ENCODE assay signal across 8 cellular contexts in the genomic region with DNA sequence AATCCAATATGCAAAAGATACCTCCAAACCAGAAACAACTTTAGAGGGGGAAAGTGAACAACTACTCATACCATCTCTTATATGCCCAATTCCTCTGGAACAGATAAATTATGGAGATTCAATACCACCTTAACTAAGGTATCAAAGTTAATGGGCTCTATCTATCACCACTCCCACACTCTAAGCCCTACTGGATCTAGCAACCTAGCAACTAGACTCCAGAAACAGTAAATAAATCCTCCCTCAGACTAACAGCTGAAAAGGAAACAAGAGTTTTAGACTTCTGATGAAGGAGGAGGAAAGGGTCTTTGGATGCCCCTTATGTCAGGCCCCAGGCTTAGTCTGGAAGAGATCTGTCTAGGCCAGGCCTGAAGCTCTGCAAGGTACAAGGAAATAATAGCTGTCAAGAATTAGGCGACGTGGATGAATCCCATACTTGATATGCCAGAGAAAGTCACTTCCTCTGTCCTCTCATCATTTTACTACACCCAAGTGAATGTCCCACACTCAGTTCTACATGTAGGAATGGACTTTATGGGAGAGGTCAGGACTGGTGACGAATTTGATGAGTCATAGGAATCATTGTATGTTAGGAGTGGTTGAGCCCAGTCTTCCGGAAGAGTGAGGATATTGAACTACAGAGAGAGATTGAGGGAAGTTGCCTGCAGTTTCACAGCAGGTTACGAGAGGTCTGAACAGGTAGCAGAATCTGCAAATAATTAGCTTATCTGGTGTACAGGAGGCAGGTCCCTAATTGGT.
DNase-seq lines count a peak whose midpoint lies in the region; ATAC-seq and TF ChIP-seq lines count a peak whose summit lies in the region.

No MANE protein-coding gene starts in this region.

- H3K9me3 ChIP-seq in GM23248 (ENCODE audit: low read depth) (no peaks in the 10 kb centered on the region), heart right ventricle (no peaks in the 10 kb centered on the region)

- peaks cover 58% of the 10 kb centered on the region for H3K4me1 Mint-ChIP-seq in stimulated activated effector memory CD8-positive, alpha-beta T cell treated with anti-CD3 and anti-CD28 coated beads, Interleukin-12 subunit alpha, Interleukin-12 subunit beta, amount 100 ng/mL, for 72 hours

- H3K79me2 ChIP-seq in GM23248 (ENCODE audit: insufficient read depth): peaks cover 95% of the 10 kb centered on the region

- DNase-seq in GM23248 (peak; percentile 94), heart right ventricle (no peak), SKM-1 treated with dmso at 0.1 percent for 144 hours (lab: John Stamatoyannopoulos, UW; ENCODE audit: unreplicated experiment) (no peak), NCI-H1694 (lab: John Stamatoyannopoulos, UW) (no peak), GM10248 (ENCODE audit: extremely low spot score) (no peak)
- DNase-seq in stimulated activated effector memory CD8-positive, alpha-beta T cell treated with anti-CD3 and anti-CD28 coated beads, Interleukin-12 subunit alpha, Interleukin-12 subunit beta, amount 100 ng/mL, for 72 hours (ENCODE audit: low spot score in 2 of 2): no peak

- no peak overlapping the region for H3K4me3 Mint-ChIP-seq in stimulated activated effector memory CD8-positive, alpha-beta T cell treated with anti-CD3 and anti-CD28 coated beads, Interleukin-12 subunit alpha, Interleukin-12 subunit beta, amount 100 ng/mL, for 72 hours

- H3K27ac Mint-ChIP-seq in stimulated activated effector memory CD8-positive, alpha-beta T cell treated with anti-CD3 and anti-CD28 coated beads, Interleukin-12 subunit alpha, Interleukin-12 subunit beta, amount 100 ng/mL, for 72 hours: peak overlapping the region; percentile 1

- intact Hi-C loops in heart right ventricle (cut with DNase I): loop anchor here in 5 of 10 donors (5.0 to 10.0 kb wide), 5 partner anchors 88 to 341 kb away; no protein-coding TSS in a partner anchor

- H3K36me3 ChIP-seq in GM23248 (ENCODE audit: low read depth) (no peaks in the 10 kb centered on the region), heart right ventricle (no peaks in the 10 kb centered on the region)

- no peak overlapping the region for H2AFZ ChIP-seq in GM23248

- peaks cover 11% of the 10 kb centered on the region for H3K4me1 ChIP-seq in GM23248 (ENCODE audit: insufficient read depth)
- H3K4me1 ChIP-seq in heart right ventricle: peaks cover 10 to 91% (median 86%) of the 10 kb centered on the region in 9 donors

- no peaks in the 10 kb centered on the region for H4K20me1 ChIP-seq in GM23248 (ENCODE audit: insufficient read depth)

- no peaks in the 10 kb centered on the region for H3K9me2 ChIP-seq in GM23248 (ENCODE audit: insufficient read depth)

- TF ChIP-seq CTCF in heart right ventricle (IDR thresholded peaks at IDR 0.05): no peak
- TF ChIP-seq CTCF in GM10248 (IDR thresholded peaks at IDR 0.05; ENCODE audit: control extremely low read depth, extremely low read depth, low read depth, missing control alignments): no peak

- in situ Hi-C loops in GM23248 (cut with MboI): loop anchor here (10.0 kb wide), 1 partner anchor 61 kb away; no protein-coding TSS in a partner anchor

- H3K4me3 ChIP-seq in GM23248: peak overlapping the region; percentile 32; the same call in 1 of the 2 replicates
- no peak overlapping the region for H3K4me3 ChIP-seq in heart right ventricle

- peak overlapping the region; percentile 59 for H3K9ac ChIP-seq in GM23248

- peak overlapping the region; percentile 55 for H3K4me2 ChIP-seq in GM23248 (ENCODE audit: unreplicated experiment)

- H3F3A ChIP-seq in GM23248 (ENCODE audit: insufficient read depth): peaks cover 8% of the 10 kb centered on the region; the same call in 1 of the 2 replicates

- ATAC-seq in SK-N-SH treated with all-trans-retinoic acid at 6 μM for 48 hours (peak; percentile 92), heart right ventricle (peak in 7 of 8 donors; percentile 68 to 92 (median 78)), HG03469 (IDR thresholded peaks at IDR 0.05; ENCODE audit: unreplicated experiment) (no peak)
- no peak for ATAC-seq in stimulated activated effector memory CD8-positive, alpha-beta T cell treated with anti-CD3 and anti-CD28 coated beads, Interleukin-12 subunit alpha, Interleukin-12 subunit beta, amount 100 ng/mL, for 72 hours

- POLR2A ChIA-PET in GM10248 (lab: Yijun Ruan, JAX): no interaction called here

- H3K27me3 ChIP-seq in GM23248 (replicated peaks; ENCODE audit: insufficient read depth) (no peaks in the 10 kb centered on the region), heart right ventricle (no peaks in the 10 kb centered on the region)

- H3K27ac ChIP-seq in GM23248 (peak overlapping the region; percentile 94), heart right ventricle (peak overlapping the region in 9 of 10 donors; percentile 13 to 66 (median 55))

- H3K36me3 Mint-ChIP-seq in stimulated activated effector memory CD8-positive, alpha-beta T cell treated with anti-CD3 and anti-CD28 coated beads, Interleukin-12 subunit alpha, Interleukin-12 subunit beta, amount 100 ng/mL, for 72 hours: no peaks in the 10 kb centered on the region

- no peaks in the 10 kb centered on the region for H3K9me3 Mint-ChIP-seq in stimulated activated effector memory CD8-positive, alpha-beta T cell treated with anti-CD3 and anti-CD28 coated beads, Interleukin-12 subunit alpha, Interleukin-12 subunit beta, amount 100 ng/mL, for 72 hours

- 27 to 33% methylated on average over 5 of the region's 5 CpGs for WGBS in GM23248 (ENCODE audit: low coverage in 1 of 2, low lambda C conversion rate in 2 of 2, missing lambda C conversion rate in 2 of 2), 2 experiments
- 54 to 61% methylated on average over 5 of the region's 5 CpGs for WGBS in heart right ventricle, 2 donors

- CTCF ChIA-PET in GM10248 (lab: Yijun Ruan, JAX): interaction anchor here (0.9 to 1.8 kb wide), 6 partner anchors 9 to 19 kb away, joined by 3 to 6 read pairs (median 4); no protein-coding TSS in a partner anchor

TF ChIP-seq in SK-N-SH treated with all-trans-retinoic acid at 6 μM for 48 hours, 23 proteins besides CTCF, POLR2A, EP300 and RAD21:
- no peak for TF ChIP-seq CREB5 (CRISPR knock-in tag; IDR thresholded peaks at IDR 0.05; ENCODE audit: low read depth)
- no peak for TF ChIP-seq ARNTL (CRISPR knock-in tag; IDR thresholded peaks at IDR 0.05; ENCODE audit: borderline replicate concordance, low read depth)
- no peak for TF ChIP-seq TOX (CRISPR knock-in tag; IDR thresholded peaks at IDR 0.05; ENCODE audit: borderline replicate concordance)
- TF ChIP-seq ZNF565 (CRISPR knock-in tag; conservative IDR thresholded peaks at IDR 0.05; ENCODE audit: low read depth): no peak
- TF ChIP-seq TCF4 (CRISPR knock-in tag; IDR thresholded peaks at IDR 0.05; ENCODE audit: borderline replicate concordance): no peak
- no peak for TF ChIP-seq PPARA (CRISPR knock-in tag; IDR thresholded peaks at IDR 0.05; ENCODE audit: borderline replicate concordance)
- TF ChIP-seq ESRRG (CRISPR knock-in tag; IDR thresholded peaks at IDR 0.05): no peak
- no peak for TF ChIP-seq RARB (CRISPR knock-in tag; IDR thresholded peaks at IDR 0.05)
- TF ChIP-seq PATZ1 (CRISPR knock-in tag; IDR thresholded peaks at IDR 0.05; ENCODE audit: borderline replicate concordance): no peak
- no peak for TF ChIP-seq ZFP30 (CRISPR knock-in tag; IDR thresholded peaks at IDR 0.05)
- no peak for TF ChIP-seq ZC3H10 (CRISPR knock-in tag; IDR thresholded peaks at IDR 0.05)
- TF ChIP-seq OSR1 (CRISPR knock-in tag; IDR thresholded peaks at IDR 0.05): no peak
TF ChIP-seq in SK-N-SH treated with all-trans-retinoic acid at 6 μM for 48 hours: peak in this region for 0.

Comparison
In these comparisons a context has a peak if more than half of its experiments do, and no peak if none do; other contexts are left out.
1. ATAC-seq: peak in SK-N-SH treated with all-trans-retinoic acid at 6 μM for 48 hours (single experiment) and heart right ventricle (7 of 8); none in stimulated activated effector memory CD8-positive, alpha-beta T cell treated with anti-CD3 and anti-CD28 coated beads, Interleukin-12 subunit alpha, Interleukin-12 subunit beta, amount 100 ng/mL, for 72 hours (single experiment) and HG03469 (single experiment).